26 cellular contexts compared by ENCODE assay signal in genomic region chr1:235262539-235262938, GRCh38.
DNase-seq lines count a peak whose midpoint lies in the region; ATAC-seq, FAIRE-seq and TF ChIP-seq lines count a peak whose summit lies in the region.
"Had no signal": no experiment of that assay in that cellular context is flagged by ENCODE, and none has a peak within 500 bp of the region (broad histone marks: within the 10 kb centered on the region; RNA-seq: fewer than 3 reads in every experiment).

No MANE protein-coding gene starts in this region.

- CTCF ChIA-PET in activated CD8-positive, alpha-beta T cell treated with anti-CD3 and anti-CD28 coated beads for 36 hours (lab: Charles Lee) = interaction anchor here (1.2 to 5.7 kb wide), 2 partner anchors 10 to 154 kb away, joined by 5 to 45 read pairs; no protein-coding TSS in a partner anchor
- CTCF ChIA-PET in activated CD8-positive, alpha-beta T cell treated with anti-CD3 and anti-CD28 coated beads, Interleukin-2, amount 10 ng/mL, durations not matched to agents 7 days and 5 days (lab: Charles Lee) = interaction anchor here (1.5 kb wide), 1 partner anchor 153 kb away, joined by 3 read pairs; no protein-coding TSS in a partner anchor
- CTCF ChIA-PET in MCF 10A (lab: Yijun Ruan, JAX) = interaction anchor here (0.6 to 10.2 kb wide), 5 partner anchors 9 to 166 kb away, joined by 3 to 73 read pairs (median 3); no protein-coding TSS in a partner anchor

- H3K79me1 ChIP-seq in mesendoderm (ENCODE audit: low read length) = peaks cover 6% of the 10 kb centered on the region

- H3K4me3 Mint-ChIP-seq in activated CD8-positive, alpha-beta T cell treated with anti-CD3 and anti-CD28 coated beads for 36 hours = no peak overlapping the region
- no peak overlapping the region for H3K4me3 Mint-ChIP-seq in activated CD8-positive, alpha-beta T cell treated with anti-CD3 and anti-CD28 coated beads, Interleukin-2, amount 10 ng/mL, durations not matched to agents 7 days and 5 days
- no peak overlapping the region for H3K4me3 Mint-ChIP-seq in GM23338
- H3K4me3 Mint-ChIP-seq in MCF 10A (ENCODE audit: unreplicated experiment) = no peak overlapping the region
- H3K4me3 Mint-ChIP-seq: B cell; CD4-positive, alpha-beta T cell; CD8-positive, alpha-beta memory T cell had no signal

- no peak for TF ChIP-seq CTCF in activated CD8-positive, alpha-beta T cell treated with anti-CD3 and anti-CD28 coated beads for 36 hours (IDR thresholded peaks at IDR 0.05)
- TF ChIP-seq CTCF in GM23338 (conservative IDR thresholded peaks at IDR 0.05; ENCODE audit: low read depth in 2 of 2) (no peak), Loucy (conservative IDR thresholded peaks at IDR 0.05; ENCODE audit: low read length) (no peak), MCF 10A (IDR thresholded peaks at IDR 0.05; ENCODE audit: unreplicated experiment) (no peak)

- H3K4me3 ChIP-seq in GM23338 = no peak overlapping the region
- H3K4me3 ChIP-seq in Loucy (ENCODE audit: low read length, poor library complexity, severe bottlenecking) = no peak overlapping the region
- no peak overlapping the region for H3K4me3 ChIP-seq in mesendoderm (ENCODE audit: low read length)
- H3K4me3 ChIP-seq: A549; BLaER1 treated with 17β-estradiol and CSF1 and Interleukin-3, amounts not matched to agents 10 nM and 100 nM; GM12878 had no signal

- H3K4me2 ChIP-seq in GM23338 (no peak overlapping the region), Loucy (ENCODE audit: low read depth, low read length, poor library complexity, severe bottlenecking) (peak overlapping the region; percentile 32), mesendoderm (ENCODE audit: low read length) (no peak overlapping the region)
- H3K4me2 ChIP-seq: A549; BLaER1 treated with 17β-estradiol and CSF1 and Interleukin-3, amounts not matched to agents 10 nM and 100 nM had no signal

- peak overlapping the region; percentile 82 for H2BK120ac ChIP-seq in mesendoderm (ENCODE audit: low read depth, low read length)

- H3F3A ChIP-seq in GM23338 (replicated peaks; ENCODE audit: low read depth) (no peaks in the 10 kb centered on the region), Loucy (ENCODE audit: low read depth) (0 out of 2 replicates have a peak, but pooled peaks cover 6% of the 10 kb centered on the region)

- no peaks in the 10 kb centered on the region for H3K27me3 Mint-ChIP-seq in activated CD8-positive, alpha-beta T cell treated with anti-CD3 and anti-CD28 coated beads for 36 hours
- H3K27me3 Mint-ChIP-seq in activated CD8-positive, alpha-beta T cell treated with anti-CD3 and anti-CD28 coated beads, Interleukin-2, amount 10 ng/mL, durations not matched to agents 7 days and 5 days (ENCODE audit: low read depth) = no peaks in the 10 kb centered on the region
- H3K27me3 Mint-ChIP-seq in GM23338 (ENCODE audit: insufficient read depth, low read depth, poor library complexity) = peaks cover 6% of the 10 kb centered on the region
- no peaks in the 10 kb centered on the region for H3K27me3 Mint-ChIP-seq in MCF 10A (ENCODE audit: insufficient read depth, unreplicated experiment)
- H3K27me3 Mint-ChIP-seq: B cell; CD4-positive, alpha-beta T cell; CD8-positive, alpha-beta memory T cell had no signal

- H4K20me1 ChIP-seq in GM23338 (replicated peaks; ENCODE audit: insufficient read depth) (peaks cover 34% of the 10 kb centered on the region), Loucy (ENCODE audit: insufficient read depth, low read length, poor library complexity, severe bottlenecking) (peaks cover 66% of the 10 kb centered on the region)

- no peak overlapping the region for H4K5ac ChIP-seq in mesendoderm (ENCODE audit: low read length)

- H3K36me3 Mint-ChIP-seq in activated CD8-positive, alpha-beta T cell treated with anti-CD3 and anti-CD28 coated beads for 36 hours (ENCODE audit: low read depth) = peaks cover 8% of the 10 kb centered on the region
- peaks cover 17% of the 10 kb centered on the region for H3K36me3 Mint-ChIP-seq in activated CD8-positive, alpha-beta T cell treated with anti-CD3 and anti-CD28 coated beads, Interleukin-2, amount 10 ng/mL, durations not matched to agents 7 days and 5 days (ENCODE audit: low read depth)
- peaks cover 8% of the 10 kb centered on the region; the same call in 2 of the 3 replicates for H3K36me3 Mint-ChIP-seq in GM23338 (ENCODE audit: low read depth)
- peaks cover 13% of the 10 kb centered on the region for H3K36me3 Mint-ChIP-seq in MCF 10A (ENCODE audit: insufficient read depth, unreplicated experiment)

- H3K4ac ChIP-seq in mesendoderm (ENCODE audit: low read depth, low read length) = no peak overlapping the region

- peaks cover 100% of the 10 kb centered on the region for H3K79me2 ChIP-seq in GM23338 (replicated peaks; ENCODE audit: insufficient read depth)
- H3K79me2 ChIP-seq in Loucy (ENCODE audit: insufficient read depth, low read length) = peaks cover 97% of the 10 kb centered on the region
- peaks cover 34% of the 10 kb centered on the region for H3K79me2 ChIP-seq in mesendoderm (ENCODE audit: control insufficient read depth, insufficient read depth, low read length)

- no peak for DNase-seq in activated CD8-positive, alpha-beta T cell treated with anti-CD3 and anti-CD28 coated beads for 36 hours
- no peak for DNase-seq in activated CD8-positive, alpha-beta T cell treated with anti-CD3 and anti-CD28 coated beads, Interleukin-2, amount 10 ng/mL, durations not matched to agents 7 days and 5 days
- no peak for DNase-seq in GM23338 (ENCODE audit: low spot score)
- no peak for DNase-seq in mesendoderm
- no peak for DNase-seq in frontal cortex (ENCODE audit: low spot score in 2 of 2)
- DNase-seq in MCF 10A (ENCODE audit: unreplicated experiment) = no peak
- no peak for DNase-seq in NCI-H2227 treated with DMSO at 0.1 percent for 48 hours (lab: John Stamatoyannopoulos, UW)
- DNase-seq: AML-193; CD4-positive, alpha-beta T cell; CD8-positive, alpha-beta memory T cell; COR-L47; DMS153; DMS53; DMS79; DND-41; EL; GDM1 had no signal

- H4K8ac ChIP-seq in mesendoderm (ENCODE audit: low read depth, low read length) = no peak overlapping the region

- H3K23ac ChIP-seq in mesendoderm (ENCODE audit: low read length) = no peak overlapping the region

- FAIRE-seq in frontal cortex (lab: Jason Lieb, UNC) = no peak
- FAIRE-seq: A549, GM12878, GM12892, GM18507 had no signal

- no peaks in the 10 kb centered on the region for H3K9me3 ChIP-seq in Loucy (ENCODE audit: insufficient read depth, low read depth, low read length)
- H3K9me3 ChIP-seq: A549 had no signal

- H2AFZ ChIP-seq in GM23338 = no peak overlapping the region
- no peak overlapping the region for H2AFZ ChIP-seq in Loucy (ENCODE audit: low read length)

- POLR2A ChIA-PET in activated CD8-positive, alpha-beta T cell treated with anti-CD3 and anti-CD28 coated beads for 36 hours (lab: Charles Lee) = no interaction called here
- POLR2A ChIA-PET in activated CD8-positive, alpha-beta T cell treated with anti-CD3 and anti-CD28 coated beads, Interleukin-2, amount 10 ng/mL, durations not matched to agents 7 days and 5 days (lab: Charles Lee) = no interaction called here
- POLR2A ChIA-PET in MCF 10A (lab: Yijun Ruan, JAX) = interaction anchor here (1.2 kb wide), 2 partner anchors 66 to 68 kb away, joined by 5 to 6 read pairs; partner anchors contain the start of gene GGPS1

- no peak overlapping the region for H3K27ac ChIP-seq in GM23338 (ENCODE audit: low read depth)
- H3K27ac ChIP-seq in mesendoderm (ENCODE audit: low read depth, low read length) = no peak overlapping the region
- H3K27ac ChIP-seq: 22Rv1; A549; BLaER1 treated with 17β-estradiol and CSF1 and Interleukin-3, amounts not matched to agents 10 nM and 100 nM; C4-2B had no signal

- H3K36me3 ChIP-seq in GM23338 (ENCODE audit: insufficient read depth) = no peaks in the 10 kb centered on the region
- peaks cover 9% of the 10 kb centered on the region; the same call in 1 of the 2 replicates for H3K36me3 ChIP-seq in Loucy (ENCODE audit: insufficient read depth, low read length)
- H3K36me3 ChIP-seq in mesendoderm (ENCODE audit: control insufficient read depth, insufficient read depth, low read length) = no peaks in the 10 kb centered on the region

- H3K56ac ChIP-seq in mesendoderm (ENCODE audit: low read length) = no peak overlapping the region

- H2AK5ac ChIP-seq in mesendoderm (ENCODE audit: low read length) = no peak overlapping the region

- H3K27me3 ChIP-seq in GM23338 (ENCODE audit: insufficient read depth) (no peaks in the 10 kb centered on the region), Loucy (ENCODE audit: insufficient read depth, low read length, poor library complexity, severe bottlenecking) (no peaks in the 10 kb centered on the region), mesendoderm (ENCODE audit: insufficient read depth, low read length, poor library complexity) (no peaks in the 10 kb centered on the region)
- H3K27me3 ChIP-seq: BLaER1 treated with 17β-estradiol and CSF1 and Interleukin-3, amounts not matched to agents 10 nM and 100 nM had no signal

- no peak overlapping the region for H3K18ac ChIP-seq in mesendoderm (ENCODE audit: low read length)

- H3K9ac ChIP-seq in Loucy (ENCODE audit: low read depth, low read length, poor library complexity, severe bottlenecking) (no peak overlapping the region), mesendoderm (ENCODE audit: low read length) (no peak overlapping the region)
- H3K9ac ChIP-seq: BLaER1 treated with 17β-estradiol and CSF1 and Interleukin-3, amounts not matched to agents 10 nM and 100 nM had no signal

- no peak for ATAC-seq in activated CD8-positive, alpha-beta T cell treated with anti-CD3 and anti-CD28 coated beads for 36 hours
- ATAC-seq in activated CD8-positive, alpha-beta T cell treated with anti-CD3 and anti-CD28 coated beads, Interleukin-2, amount 10 ng/mL, durations not matched to agents 7 days and 5 days = no peak
- ATAC-seq in GM23338 = no peak
- ATAC-seq: A549, GM12878 had no signal

- peaks cover 66% of the 10 kb centered on the region for H3K4me1 Mint-ChIP-seq in activated CD8-positive, alpha-beta T cell treated with anti-CD3 and anti-CD28 coated beads for 36 hours (ENCODE audit: low read depth)
- H3K4me1 Mint-ChIP-seq in activated CD8-positive, alpha-beta T cell treated with anti-CD3 and anti-CD28 coated beads, Interleukin-2, amount 10 ng/mL, durations not matched to agents 7 days and 5 days (ENCODE audit: low read depth) = peaks cover 32% of the 10 kb centered on the region
- H3K4me1 Mint-ChIP-seq in GM23338 (peaks cover 23% of the 10 kb centered on the region), MCF 10A (ENCODE audit: insufficient read depth, unreplicated experiment) (peaks cover 16% of the 10 kb centered on the region)

- peak overlapping the region; percentile 25 for H3K27ac Mint-ChIP-seq in activated CD8-positive, alpha-beta T cell treated with anti-CD3 and anti-CD28 coated beads for 36 hours
- no peak overlapping the region for H3K27ac Mint-ChIP-seq in activated CD8-positive, alpha-beta T cell treated with anti-CD3 and anti-CD28 coated beads, Interleukin-2, amount 10 ng/mL, durations not matched to agents 7 days and 5 days
- peak overlapping the region; percentile 68; the same call in 1 of the 2 replicates for H3K27ac Mint-ChIP-seq in GM23338
- no peak overlapping the region for H3K27ac Mint-ChIP-seq in MCF 10A (ENCODE audit: low read depth, unreplicated experiment)
- H3K27ac Mint-ChIP-seq: B cell; CD4-positive, alpha-beta T cell had no signal

- no CpG with 5 or more reads among the region's 3 CpGs for WGBS in mesendoderm (ENCODE audit: extremely low coverage, insufficient coverage, low lambda C conversion rate)

- no peaks in the 10 kb centered on the region for H3K9me2 ChIP-seq in GM23338 (ENCODE audit: insufficient read depth)
- H3K9me2 ChIP-seq in Loucy (replicated peaks; ENCODE audit: low read depth, low read length) = no peaks in the 10 kb centered on the region

- intact Hi-C loops in activated CD8-positive, alpha-beta T cell treated with anti-CD3 and anti-CD28 coated beads for 36 hours (cut with micrococcal nuclease) = no loop called here
- intact Hi-C loops in MCF 10A (cut with micrococcal nuclease) = no loop called here

- H2BK5ac ChIP-seq in mesendoderm (ENCODE audit: low read length) = no peak overlapping the region

- peaks cover 25% of the 10 kb centered on the region for H3K4me1 ChIP-seq in GM23338 (ENCODE audit: insufficient read depth)
- H3K4me1 ChIP-seq in Loucy (ENCODE audit: insufficient read depth, low read length, poor library complexity, severe bottlenecking) = peaks cover 69% of the 10 kb centered on the region
- peaks cover 5% of the 10 kb centered on the region for H3K4me1 ChIP-seq in mesendoderm (ENCODE audit: control insufficient read depth, low read depth, low read length)

- H2BK15ac ChIP-seq in mesendoderm (replicated peaks; ENCODE audit: low read depth) = no peak overlapping the region

- H3K9me3 Mint-ChIP-seq in activated CD8-positive, alpha-beta T cell treated with anti-CD3 and anti-CD28 coated beads for 36 hours = no peaks in the 10 kb centered on the region
- no peaks in the 10 kb centered on the region for H3K9me3 Mint-ChIP-seq in activated CD8-positive, alpha-beta T cell treated with anti-CD3 and anti-CD28 coated beads, Interleukin-2, amount 10 ng/mL, durations not matched to agents 7 days and 5 days (ENCODE audit: insufficient read depth)
- H3K9me3 Mint-ChIP-seq in GM23338 (no peaks in the 10 kb centered on the region), MCF 10A (ENCODE audit: unreplicated experiment) (no peaks in the 10 kb centered on the region)
- H3K9me3 Mint-ChIP-seq: CD4-positive, alpha-beta T cell; CD8-positive, alpha-beta memory T cell had no signal

- BruUV-seq in MCF 10A (replicated peaks; lab: Mats Ljungman, UMichigan) = no TSS peak

Comparison
In these comparisons a context has a peak if more than half of its experiments do, and no peak if none do; other contexts are left out.
1. H3K27ac Mint-ChIP-seq: peak in activated CD8-positive, alpha-beta T cell treated with anti-CD3 and anti-CD28 coated beads for 36 hours (single experiment) and GM23338 (single experiment); none in activated CD8-positive, alpha-beta T cell treated with anti-CD3 and anti-CD28 coated beads, Interleukin-2, amount 10 ng/mL, durations not matched to agents 7 days and 5 days (single experiment) and MCF 10A (single experiment).